ENCODE assay signal across 1 cellular context in the genomic region with DNA sequence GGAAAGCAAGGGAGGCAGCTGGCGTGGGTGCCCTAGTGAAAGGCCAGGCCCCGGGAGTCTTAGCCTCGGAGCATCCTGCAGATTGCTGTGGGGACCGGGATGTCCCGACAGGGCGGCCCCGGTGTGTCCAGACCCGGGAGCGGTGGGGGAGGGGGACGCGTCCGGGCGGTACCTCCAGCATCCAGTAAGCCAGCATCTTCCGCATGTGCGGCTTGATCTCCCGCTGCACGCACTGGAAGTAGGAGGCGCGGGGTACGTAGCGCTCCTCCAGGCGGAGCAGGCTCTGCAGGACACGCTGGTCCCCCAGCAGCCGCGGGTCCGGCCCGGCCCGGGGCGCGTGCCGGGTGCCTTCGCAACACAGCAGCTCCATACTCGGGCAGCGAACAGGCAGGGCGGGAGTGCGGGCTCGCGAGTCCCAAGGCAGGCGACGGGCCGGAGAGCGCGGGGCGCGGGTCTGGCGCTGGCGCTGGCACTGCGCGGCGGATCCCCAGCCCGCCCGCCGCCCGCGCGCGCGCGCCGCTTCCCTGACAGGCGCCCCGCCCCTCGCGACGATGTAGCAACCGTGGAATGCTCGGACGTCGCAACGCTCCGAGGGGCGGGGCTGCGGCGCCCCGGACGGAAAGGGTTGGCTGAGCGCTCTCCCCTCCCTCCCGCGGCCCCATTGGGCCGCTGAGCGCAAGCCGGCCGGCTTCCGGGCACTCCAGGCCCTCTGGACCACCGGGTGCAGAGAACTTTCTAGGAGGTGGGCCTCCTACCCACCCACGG.
A peak's percentile ranks its signal among the peaks of the same experiment; 100 is the strongest.
TF ChIP-seq lines count a peak whose summit lies in the region.

A gene (minus strand): TSS at position 529 of the 765 bp plus-strand sequence. CDS start 159 bp downstream, at position 370.

TF ChIP-seq in HepG2, 621 proteins besides CTCF, POLR2A, EP300 and RAD21 (continued from another document and continues in another):
- TF ChIP-seq, protein P1, sequence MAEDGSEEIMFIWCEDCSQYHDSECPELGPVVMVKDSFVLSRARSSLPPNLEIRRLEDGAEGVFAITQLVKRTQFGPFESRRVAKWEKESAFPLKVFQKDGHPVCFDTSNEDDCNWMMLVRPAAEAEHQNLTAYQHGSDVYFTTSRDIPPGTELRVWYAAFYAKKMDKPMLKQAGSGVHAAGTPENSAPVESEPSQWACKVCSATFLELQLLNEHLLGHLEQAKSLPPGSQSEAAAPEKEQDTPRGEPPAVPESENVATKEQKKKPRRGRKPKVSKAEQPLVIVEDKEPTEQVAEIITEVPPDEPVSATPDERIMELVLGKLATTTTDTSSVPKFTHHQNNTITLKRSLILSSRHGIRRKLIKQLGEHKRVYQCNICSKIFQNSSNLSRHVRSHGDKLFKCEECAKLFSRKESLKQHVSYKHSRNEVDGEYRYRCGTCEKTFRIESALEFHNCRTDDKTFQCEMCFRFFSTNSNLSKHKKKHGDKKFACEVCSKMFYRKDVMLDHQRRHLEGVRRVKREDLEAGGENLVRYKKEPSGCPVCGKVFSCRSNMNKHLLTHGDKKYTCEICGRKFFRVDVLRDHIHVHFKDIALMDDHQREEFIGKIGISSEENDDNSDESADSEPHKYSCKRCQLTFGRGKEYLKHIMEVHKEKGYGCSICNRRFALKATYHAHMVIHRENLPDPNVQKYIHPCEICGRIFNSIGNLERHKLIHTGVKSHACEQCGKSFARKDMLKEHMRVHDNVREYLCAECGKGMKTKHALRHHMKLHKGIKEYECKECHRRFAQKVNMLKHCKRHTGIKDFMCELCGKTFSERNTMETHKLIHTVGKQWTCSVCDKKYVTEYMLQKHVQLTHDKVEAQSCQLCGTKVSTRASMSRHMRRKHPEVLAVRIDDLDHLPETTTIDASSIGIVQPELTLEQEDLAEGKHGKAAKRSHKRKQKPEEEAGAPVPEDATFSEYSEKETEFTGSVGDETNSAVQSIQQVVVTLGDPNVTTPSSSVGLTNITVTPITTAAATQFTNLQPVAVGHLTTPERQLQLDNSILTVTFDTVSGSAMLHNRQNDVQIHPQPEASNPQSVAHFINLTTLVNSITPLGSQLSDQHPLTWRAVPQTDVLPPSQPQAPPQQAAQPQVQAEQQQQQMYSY (CRISPR knock-in tag; IDR thresholded peaks at IDR 0.05): peak; percentile 28; the same call in 1 of the 2 replicates
- TF ChIP-seq, protein P2, sequence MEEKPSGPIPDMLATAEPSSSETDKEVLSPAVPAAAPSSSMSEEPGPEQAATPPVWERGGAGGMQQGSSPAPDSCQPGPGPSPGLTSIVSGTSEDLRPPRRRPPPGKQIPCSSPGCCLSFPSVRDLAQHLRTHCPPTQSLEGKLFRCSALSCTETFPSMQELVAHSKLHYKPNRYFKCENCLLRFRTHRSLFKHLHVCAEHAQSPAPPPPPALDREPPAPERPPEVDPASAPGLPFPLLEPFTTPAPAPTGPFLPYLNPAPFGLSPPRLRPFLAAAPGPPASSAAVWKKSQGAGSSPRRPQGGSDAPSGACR (CRISPR knock-in tag; IDR thresholded peaks at IDR 0.05): no peak
- TF ChIP-seq MAZ (IDR thresholded peaks at IDR 0.05; ENCODE audit: borderline replicate concordance, low read depth, low read length) (peak; percentile 88), MAZ (CRISPR knock-in tag; IDR thresholded peaks at IDR 0.05; ENCODE audit: low read depth) (peak; percentile 85; the same call in 1 of the 2 replicates), TARDBP (CRISPR knock-in tag; IDR thresholded peaks at IDR 0.05) (no peak), HNRNPK (IDR thresholded peaks at IDR 0.05; ENCODE audit: low read depth, low read length, poor library complexity, severe bottlenecking) (no peak), HOXD1 (CRISPR knock-in tag; IDR thresholded peaks at IDR 0.05) (peak; percentile 50; the same call in 1 of the 2 replicates), ZNF549 (CRISPR knock-in tag; IDR thresholded peaks at IDR 0.05) (no peak), ZNF496 (CRISPR knock-in tag; IDR thresholded peaks at IDR 0.05; ENCODE audit: insufficient replicate concordance) (no peak), CREB1 (IDR thresholded peaks at IDR 0.05) (no peak; the same call in 1 of the 2 replicates), CREB1 (CRISPR knock-in tag; IDR thresholded peaks at IDR 0.05) (no peak), MXD4 (CRISPR knock-in tag; IDR thresholded peaks at IDR 0.05) (no peak; the same call in 1 of the 2 replicates), MED8 (CRISPR knock-in tag; IDR thresholded peaks at IDR 0.05; ENCODE audit: insufficient replicate concordance) (no peak), ZNF326 (CRISPR knock-in tag; IDR thresholded peaks at IDR 0.05; ENCODE audit: borderline replicate concordance) (no peak), MTA3 (CRISPR knock-in tag; IDR thresholded peaks at IDR 0.05) (no peak), RBM22 (optimal IDR thresholded peaks at IDR 0.05; ENCODE audit: low read length) (no peak), ZNF761 (CRISPR knock-in tag; conservative IDR thresholded peaks at IDR 0.05) (peak; percentile 81; the same call in 1 of the 2 replicates), ZNF530 (CRISPR knock-in tag; IDR thresholded peaks at IDR 0.05; ENCODE audit: low read depth) (no peak), SAP130 (CRISPR knock-in tag; IDR thresholded peaks at IDR 0.05; ENCODE audit: low read depth) (peak; percentile 94), SRSF4 (IDR thresholded peaks at IDR 0.05; ENCODE audit: low read depth, low read length, poor library complexity, severe bottlenecking) (no peak), ZNF558 (CRISPR knock-in tag; IDR thresholded peaks at IDR 0.05; ENCODE audit: borderline replicate concordance) (no peak)
- TF ChIP-seq, protein P3, sequence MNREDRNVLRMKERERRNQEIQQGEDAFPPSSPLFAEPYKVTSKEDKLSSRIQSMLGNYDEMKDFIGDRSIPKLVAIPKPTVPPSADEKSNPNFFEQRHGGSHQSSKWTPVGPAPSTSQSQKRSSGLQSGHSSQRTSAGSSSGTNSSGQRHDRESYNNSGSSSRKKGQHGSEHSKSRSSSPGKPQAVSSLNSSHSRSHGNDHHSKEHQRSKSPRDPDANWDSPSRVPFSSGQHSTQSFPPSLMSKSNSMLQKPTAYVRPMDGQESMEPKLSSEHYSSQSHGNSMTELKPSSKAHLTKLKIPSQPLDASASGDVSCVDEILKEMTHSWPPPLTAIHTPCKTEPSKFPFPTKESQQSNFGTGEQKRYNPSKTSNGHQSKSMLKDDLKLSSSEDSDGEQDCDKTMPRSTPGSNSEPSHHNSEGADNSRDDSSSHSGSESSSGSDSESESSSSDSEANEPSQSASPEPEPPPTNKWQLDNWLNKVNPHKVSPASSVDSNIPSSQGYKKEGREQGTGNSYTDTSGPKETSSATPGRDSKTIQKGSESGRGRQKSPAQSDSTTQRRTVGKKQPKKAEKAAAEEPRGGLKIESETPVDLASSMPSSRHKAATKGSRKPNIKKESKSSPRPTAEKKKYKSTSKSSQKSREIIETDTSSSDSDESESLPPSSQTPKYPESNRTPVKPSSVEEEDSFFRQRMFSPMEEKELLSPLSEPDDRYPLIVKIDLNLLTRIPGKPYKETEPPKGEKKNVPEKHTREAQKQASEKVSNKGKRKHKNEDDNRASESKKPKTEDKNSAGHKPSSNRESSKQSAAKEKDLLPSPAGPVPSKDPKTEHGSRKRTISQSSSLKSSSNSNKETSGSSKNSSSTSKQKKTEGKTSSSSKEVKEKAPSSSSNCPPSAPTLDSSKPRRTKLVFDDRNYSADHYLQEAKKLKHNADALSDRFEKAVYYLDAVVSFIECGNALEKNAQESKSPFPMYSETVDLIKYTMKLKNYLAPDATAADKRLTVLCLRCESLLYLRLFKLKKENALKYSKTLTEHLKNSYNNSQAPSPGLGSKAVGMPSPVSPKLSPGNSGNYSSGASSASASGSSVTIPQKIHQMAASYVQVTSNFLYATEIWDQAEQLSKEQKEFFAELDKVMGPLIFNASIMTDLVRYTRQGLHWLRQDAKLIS (CRISPR knock-in tag; IDR thresholded peaks at IDR 0.05): no peak
- TF ChIP-seq, protein P4, sequence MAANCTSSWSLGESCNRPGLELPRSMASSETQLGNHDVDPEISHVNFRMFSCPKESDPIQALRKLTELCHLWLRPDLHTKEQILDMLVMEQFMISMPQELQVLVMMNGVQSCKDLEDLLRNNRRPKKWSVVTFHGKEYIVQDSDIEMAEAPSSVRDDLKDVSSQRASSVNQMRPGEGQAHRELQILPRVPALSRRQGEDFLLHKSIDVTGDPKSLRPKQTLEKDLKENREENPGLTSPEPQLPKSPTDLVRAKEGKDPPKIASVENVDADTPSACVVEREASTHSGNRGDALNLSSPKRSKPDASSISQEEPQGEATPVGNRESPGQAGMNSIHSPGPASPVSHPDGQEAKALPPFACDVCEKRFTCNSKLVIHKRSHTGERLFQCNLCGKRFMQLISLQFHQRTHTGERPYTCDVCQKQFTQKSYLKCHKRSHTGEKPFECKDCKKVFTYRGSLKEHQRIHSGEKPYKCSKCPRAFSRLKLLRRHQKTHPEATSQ (CRISPR knock-in tag; IDR thresholded peaks at IDR 0.05; ENCODE audit: borderline replicate concordance): 0 out of 2 replicates have a peak, but pooled peaks have one; percentile 5
- TF ChIP-seq, protein P5, sequence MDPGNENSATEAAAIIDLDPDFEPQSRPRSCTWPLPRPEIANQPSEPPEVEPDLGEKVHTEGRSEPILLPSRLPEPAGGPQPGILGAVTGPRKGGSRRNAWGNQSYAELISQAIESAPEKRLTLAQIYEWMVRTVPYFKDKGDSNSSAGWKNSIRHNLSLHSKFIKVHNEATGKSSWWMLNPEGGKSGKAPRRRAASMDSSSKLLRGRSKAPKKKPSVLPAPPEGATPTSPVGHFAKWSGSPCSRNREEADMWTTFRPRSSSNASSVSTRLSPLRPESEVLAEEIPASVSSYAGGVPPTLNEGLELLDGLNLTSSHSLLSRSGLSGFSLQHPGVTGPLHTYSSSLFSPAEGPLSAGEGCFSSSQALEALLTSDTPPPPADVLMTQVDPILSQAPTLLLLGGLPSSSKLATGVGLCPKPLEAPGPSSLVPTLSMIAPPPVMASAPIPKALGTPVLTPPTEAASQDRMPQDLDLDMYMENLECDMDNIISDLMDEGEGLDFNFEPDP (CRISPR knock-in tag; conservative IDR thresholded peaks at IDR 0.05): no peak
- TF ChIP-seq, protein P6, sequence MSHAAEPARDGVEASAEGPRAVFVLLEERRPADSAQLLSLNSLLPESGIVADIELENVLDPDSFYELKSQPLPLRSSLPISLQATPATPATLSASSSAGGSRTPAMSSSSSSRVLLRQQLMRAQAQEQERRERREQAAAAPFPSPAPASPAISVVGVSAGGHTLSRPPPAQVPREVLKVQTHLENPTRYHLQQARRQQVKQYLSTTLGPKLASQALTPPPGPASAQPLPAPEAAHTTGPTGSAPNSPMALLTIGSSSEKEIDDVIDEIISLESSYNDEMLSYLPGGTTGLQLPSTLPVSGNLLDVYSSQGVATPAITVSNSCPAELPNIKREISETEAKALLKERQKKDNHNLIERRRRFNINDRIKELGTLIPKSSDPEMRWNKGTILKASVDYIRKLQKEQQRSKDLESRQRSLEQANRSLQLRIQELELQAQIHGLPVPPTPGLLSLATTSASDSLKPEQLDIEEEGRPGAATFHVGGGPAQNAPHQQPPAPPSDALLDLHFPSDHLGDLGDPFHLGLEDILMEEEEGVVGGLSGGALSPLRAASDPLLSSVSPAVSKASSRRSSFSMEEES (CRISPR knock-in tag; IDR thresholded peaks at IDR 0.05): 0 out of 2 replicates have a peak, but pooled peaks have one; percentile 14
- TF ChIP-seq, protein P7, sequence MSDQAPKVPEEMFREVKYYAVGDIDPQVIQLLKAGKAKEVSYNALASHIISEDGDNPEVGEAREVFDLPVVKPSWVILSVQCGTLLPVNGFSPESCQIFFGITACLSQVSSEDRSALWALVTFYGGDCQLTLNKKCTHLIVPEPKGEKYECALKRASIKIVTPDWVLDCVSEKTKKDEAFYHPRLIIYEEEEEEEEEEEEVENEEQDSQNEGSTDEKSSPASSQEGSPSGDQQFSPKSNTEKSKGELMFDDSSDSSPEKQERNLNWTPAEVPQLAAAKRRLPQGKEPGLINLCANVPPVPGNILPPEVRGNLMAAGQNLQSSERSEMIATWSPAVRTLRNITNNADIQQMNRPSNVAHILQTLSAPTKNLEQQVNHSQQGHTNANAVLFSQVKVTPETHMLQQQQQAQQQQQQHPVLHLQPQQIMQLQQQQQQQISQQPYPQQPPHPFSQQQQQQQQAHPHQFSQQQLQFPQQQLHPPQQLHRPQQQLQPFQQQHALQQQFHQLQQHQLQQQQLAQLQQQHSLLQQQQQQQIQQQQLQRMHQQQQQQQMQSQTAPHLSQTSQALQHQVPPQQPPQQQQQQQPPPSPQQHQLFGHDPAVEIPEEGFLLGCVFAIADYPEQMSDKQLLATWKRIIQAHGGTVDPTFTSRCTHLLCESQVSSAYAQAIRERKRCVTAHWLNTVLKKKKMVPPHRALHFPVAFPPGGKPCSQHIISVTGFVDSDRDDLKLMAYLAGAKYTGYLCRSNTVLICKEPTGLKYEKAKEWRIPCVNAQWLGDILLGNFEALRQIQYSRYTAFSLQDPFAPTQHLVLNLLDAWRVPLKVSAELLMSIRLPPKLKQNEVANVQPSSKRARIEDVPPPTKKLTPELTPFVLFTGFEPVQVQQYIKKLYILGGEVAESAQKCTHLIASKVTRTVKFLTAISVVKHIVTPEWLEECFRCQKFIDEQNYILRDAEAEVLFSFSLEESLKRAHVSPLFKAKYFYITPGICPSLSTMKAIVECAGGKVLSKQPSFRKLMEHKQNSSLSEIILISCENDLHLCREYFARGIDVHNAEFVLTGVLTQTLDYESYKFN (CRISPR knock-in tag; conservative IDR thresholded peaks at IDR 0.05): no peak; the same call in 1 of the 2 replicates
- TF ChIP-seq, protein P8, sequence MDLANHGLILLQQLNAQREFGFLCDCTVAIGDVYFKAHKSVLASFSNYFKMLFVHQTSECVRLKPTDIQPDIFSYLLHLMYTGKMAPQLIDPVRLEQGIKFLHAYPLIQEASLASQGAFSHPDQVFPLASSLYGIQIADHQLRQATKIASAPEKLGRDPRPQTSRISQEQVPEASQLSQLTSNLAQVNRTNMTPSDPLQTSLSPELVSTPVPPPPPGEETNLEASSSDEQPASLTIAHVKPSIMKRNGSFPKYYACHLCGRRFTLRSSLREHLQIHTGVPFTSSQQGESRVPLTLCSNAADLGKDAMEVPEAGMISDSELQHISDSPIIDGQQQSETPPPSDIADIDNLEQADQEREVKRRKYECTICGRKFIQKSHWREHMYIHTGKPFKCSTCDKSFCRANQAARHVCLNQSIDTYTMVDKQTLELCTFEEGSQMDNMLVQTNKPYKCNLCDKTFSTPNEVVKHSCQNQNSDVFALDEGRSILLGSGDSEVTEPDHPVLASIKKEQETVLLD (CRISPR knock-in tag; IDR thresholded peaks at IDR 0.05; ENCODE audit: low read depth): peak; percentile 69; the same call in 1 of the 2 replicates
- TF ChIP-seq, protein P9, sequence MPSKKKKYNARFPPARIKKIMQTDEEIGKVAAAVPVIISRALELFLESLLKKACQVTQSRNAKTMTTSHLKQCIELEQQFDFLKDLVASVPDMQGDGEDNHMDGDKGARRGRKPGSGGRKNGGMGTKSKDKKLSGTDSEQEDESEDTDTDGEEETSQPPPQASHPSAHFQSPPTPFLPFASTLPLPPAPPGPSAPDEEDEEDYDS (CRISPR knock-in tag; IDR thresholded peaks at IDR 0.05): no peak
- TF ChIP-seq, protein P10, sequence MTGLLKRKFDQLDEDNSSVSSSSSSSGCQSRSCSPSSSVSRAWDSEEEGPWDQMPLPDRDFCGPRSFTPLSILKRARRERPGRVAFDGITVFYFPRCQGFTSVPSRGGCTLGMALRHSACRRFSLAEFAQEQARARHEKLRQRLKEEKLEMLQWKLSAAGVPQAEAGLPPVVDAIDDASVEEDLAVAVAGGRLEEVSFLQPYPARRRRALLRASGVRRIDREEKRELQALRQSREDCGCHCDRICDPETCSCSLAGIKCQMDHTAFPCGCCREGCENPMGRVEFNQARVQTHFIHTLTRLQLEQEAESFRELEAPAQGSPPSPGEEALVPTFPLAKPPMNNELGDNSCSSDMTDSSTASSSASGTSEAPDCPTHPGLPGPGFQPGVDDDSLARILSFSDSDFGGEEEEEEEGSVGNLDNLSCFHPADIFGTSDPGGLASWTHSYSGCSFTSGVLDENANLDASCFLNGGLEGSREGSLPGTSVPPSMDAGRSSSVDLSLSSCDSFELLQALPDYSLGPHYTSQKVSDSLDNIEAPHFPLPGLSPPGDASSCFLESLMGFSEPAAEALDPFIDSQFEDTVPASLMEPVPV (CRISPR knock-in tag; IDR thresholded peaks at IDR 0.05): no peak; the same call in 1 of the 2 replicates
